ENCODE assay signal across 25 cellular contexts in the genomic region with DNA sequence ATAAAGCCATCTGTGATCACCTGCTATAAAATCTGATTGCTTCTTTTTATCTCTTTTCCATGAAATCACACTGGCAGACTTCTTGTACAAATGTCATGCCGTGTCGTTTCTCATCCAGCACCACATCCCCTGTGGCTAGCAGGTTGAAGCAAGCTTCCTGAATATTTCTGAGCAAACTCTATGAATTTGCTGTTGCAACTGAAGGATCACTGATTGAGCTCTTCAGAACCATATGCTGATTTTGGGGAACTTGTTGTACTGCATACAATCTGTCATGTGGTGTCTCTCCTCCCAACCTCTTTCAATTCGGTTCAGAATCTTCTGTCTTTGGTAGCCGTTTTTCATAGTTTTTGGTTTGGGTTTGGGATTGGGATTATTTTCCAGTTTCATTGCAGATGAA. TPM values are rescaled to one million over a fixed set of nuclear protein-coding genes. Genes with fewer than 3 reads are reported as not detected.
DNase-seq lines count a peak whose midpoint lies in the region; ATAC-seq, FAIRE-seq and TF ChIP-seq lines count a peak whose summit lies in the region.
"Had no signal": no experiment of that assay in that cellular context is flagged by ENCODE, and none has a peak within 500 bp of the region (broad histone marks: within the 10 kb centered on the region; RNA-seq: fewer than 3 reads in every experiment).

No MANE protein-coding gene starts in this region.

- H4K8ac ChIP-seq in H1 (ENCODE audit: extremely low read depth, insufficient read depth, low read length), result no peak overlapping the region

- TF ChIP-seq CTCF in liver (IDR thresholded peaks at IDR 0.05; ENCODE audit: low read depth, low read length, missing input control), result no peak
- TF ChIP-seq CTCF in HepG2 (CRISPR knock-in tag; IDR thresholded peaks at IDR 0.05), result no peak
- TF ChIP-seq CTCF in H1 (IDR thresholded peaks at IDR 0.05; ENCODE audit: control extremely low read depth in 1 of 3, insufficient read depth in 1 of 3, low read depth in 1 of 3, low read length in 3 of 3), result no peak

- TF ChIP-seq EP300 in HepG2 (IDR thresholded peaks at IDR 0.05; ENCODE audit: low read depth in 2 of 2, low read length in 2 of 2), result no peak
- TF ChIP-seq EP300 in HepG2 (CRISPR knock-in tag; IDR thresholded peaks at IDR 0.05; ENCODE audit: borderline replicate concordance), result no peak
- no peak for TF ChIP-seq EP300 in H1 (IDR thresholded peaks at IDR 0.05; ENCODE audit: borderline replicate concordance in 1 of 2, low read depth in 2 of 2, low read length in 2 of 2)

- no peak overlapping the region for H3K18ac ChIP-seq in H1 (ENCODE audit: extremely low read depth, low read length)

- H3K14ac ChIP-seq in H1 (ENCODE audit: insufficient read length), result no peak overlapping the region

- no peak overlapping the region for H2AFZ ChIP-seq in HepG2 (ENCODE audit: low read length)
- peak overlapping the region; percentile 68; the same call in 1 of the 2 replicates for H2AFZ ChIP-seq in H1 (ENCODE audit: low read length)

- H3K4me1 ChIP-seq in liver (ENCODE audit: control insufficient read depth in 4 of 4, insufficient read depth in 4 of 4, low read length in 3 of 4) (no peaks in the 10 kb centered on the region), HepG2 (ENCODE audit: insufficient read depth, low read length) (no peaks in the 10 kb centered on the region), H1 (replicated peaks in 1 of 4; ENCODE audit: control insufficient read depth in 3 of 4, insufficient read depth in 4 of 4, low read length in 3 of 4) (peaks cover 0 to 3% (median 0%) of the 10 kb centered on the region in 4 experiments; a peak in 1 of 7 replicates)
- H3K4me1 ChIP-seq: Caco-2, tibial artery had no signal

- H3K79me2 ChIP-seq in HepG2 (ENCODE audit: insufficient read depth, low read length), result no peaks in the 10 kb centered on the region
- no peaks in the 10 kb centered on the region for H3K79me2 ChIP-seq in H1 (ENCODE audit: control insufficient read depth in 1 of 2, insufficient read depth in 2 of 2, low read length in 2 of 2)

- H3K9ac ChIP-seq in liver (ENCODE audit: low read depth in 1 of 2, low read length in 2 of 2) (no peak overlapping the region), HepG2 (ENCODE audit: insufficient read depth, low read depth, low read length) (no peak overlapping the region), H1 (replicated peaks in 1 of 4; ENCODE audit: extremely low read depth in 1 of 4, low read depth in 3 of 4, low read length in 3 of 4) (no peak overlapping the region)
- H3K9ac ChIP-seq: BLaER1 treated with 17β-estradiol and CSF1 and Interleukin-3, amounts not matched to agents 10 nM and 100 nM had no signal

- H3K23me2 ChIP-seq in H1 (ENCODE audit: low read depth, low read length), result no peaks in the 10 kb centered on the region

- H3K23ac ChIP-seq in H1 (ENCODE audit: insufficient read length), result no peak overlapping the region

- H4K91ac ChIP-seq in H1 (replicated peaks; ENCODE audit: insufficient read length, low read length), result no peak overlapping the region

- no peak for DNase-seq in HepG2 (ENCODE audit: low spot score)
- peak; percentile 71 for DNase-seq in NOMO-1 treated with DMSO at 0.1 percent for 48 hours (lab: John Stamatoyannopoulos, UW; ENCODE audit: unreplicated experiment)
- DNase-seq in H1 (ENCODE audit: low read depth in 1 of 2, low spot score in 2 of 2), result no peak
- DNase-seq in NCI-H1694 (lab: John Stamatoyannopoulos, UW), result no peak
- no peak for DNase-seq in HuH-7 (ENCODE audit: low spot score)
- DNase-seq: ACHN; activated CD4-positive, alpha-beta T cell treated with anti-CD3 and anti-CD28 coated beads, Interleukin-2, amount 10 ng/mL, durations not matched to agents 7 days and 5 days; activated gamma-delta T cell treated with Interleukin-2 at 50 U/mL for 16 hours; activated T-cell treated with anti-CD3 and anti-CD28 coated beads, Interleukin-2, amount 50 U/mL, for 4 hours; Caco-2; islet precursor cell; KBM-7; NCI-H1092 treated with DMSO at 0.1 percent for 48 hours; NCI-H1930; posterior cingulate gyrus; right cardiac atrium; stimulated activated CD4-positive, alpha-beta T cell treated with anti-CD3 and anti-CD28 coated beads, Interleukin-2, amount 100 ng/mL, for 24 hours; T1000; tibial artery had no signal

- H3K27me3 ChIP-seq in liver (ENCODE audit: control insufficient read depth in 4 of 4, insufficient read depth in 4 of 4, low read length in 3 of 4) (no peaks in the 10 kb centered on the region), HepG2 (ENCODE audit: control insufficient read depth in 1 of 2, insufficient read depth in 2 of 2, low read length in 2 of 2) (0 out of 5 replicates have a peak, but pooled peaks cover 0 to 3% of the 10 kb centered on the region in 2 experiments), H1 (replicated peaks in 1 of 4; ENCODE audit: control insufficient read depth in 3 of 4, extremely low read depth in 1 of 4, insufficient read depth in 3 of 4, low read length in 3 of 4) (no peaks in the 10 kb centered on the region)
- H3K27me3 ChIP-seq: BLaER1 treated with 17β-estradiol and CSF1 and Interleukin-3, amounts not matched to agents 10 nM and 100 nM; tibial artery had no signal

- in situ Hi-C loops in HepG2 (cut with HindIII; ENCODE audit: extremely low pct_ligation_motif_present, low pct_unique_long_range_greater_than_20kb), result no loop called here

- no peak overlapping the region for H2BK12ac ChIP-seq in H1 (ENCODE audit: low read depth, low read length)

- 67% methylated on average over 4 of the region's 4 CpGs for WGBS in liver
- WGBS in HepG2 (ENCODE audit: low lambda C conversion rate), result 0% methylated on average over 4 of the region's 4 CpGs
- WGBS in H1 (ENCODE audit: extremely low coverage in 1 of 2, insufficient coverage in 1 of 2, insufficient read length in 1 of 2, insufficient replicate concordance in 2 of 2, low coverage in 1 of 2, low lambda C conversion rate in 2 of 2, missing lambda C conversion rate in 1 of 2), 2 experiments, result 100% methylated on average over 4 of the region's 4 CpGs; no CpG with 5 or more reads in 1 of the 2 experiments

- H3K9me3 ChIP-seq in liver (ENCODE audit: control insufficient read depth in 4 of 4, low read length in 3 of 4), result no peaks in the 10 kb centered on the region
- H3K9me3 ChIP-seq in HepG2 (ENCODE audit: low read length), result no peaks in the 10 kb centered on the region
- no peaks in the 10 kb centered on the region for H3K9me3 ChIP-seq in H1 (ENCODE audit: insufficient read depth in 2 of 2, low read depth in 1 of 2, low read length in 1 of 2)
- H3K9me3 ChIP-seq: Caco-2, tibial artery had no signal

- H4K20me1 ChIP-seq in HepG2 (ENCODE audit: insufficient read depth, low read length) (no peaks in the 10 kb centered on the region), H1 (replicated peaks in 1 of 2; ENCODE audit: control insufficient read depth in 1 of 2, insufficient read depth in 2 of 2, low read length in 2 of 2) (no peaks in the 10 kb centered on the region)
- H4K20me1 ChIP-seq: BLaER1 treated with 17β-estradiol and CSF1 and Interleukin-3, amounts not matched to agents 10 nM and 100 nM had no signal

- H2BK15ac ChIP-seq in H1 (ENCODE audit: low read length), result no peak overlapping the region

- no peak overlapping the region for H2AK5ac ChIP-seq in H1 (ENCODE audit: low read depth, low read length)

- H3K36me3 ChIP-seq in liver (ENCODE audit: control insufficient read depth in 4 of 4, insufficient read depth in 3 of 4, low read depth in 1 of 4, low read length in 3 of 4) (no peaks in the 10 kb centered on the region), HepG2 (replicated peaks in 1 of 2; ENCODE audit: control insufficient read depth in 1 of 2, insufficient read depth in 2 of 2, low read length in 2 of 2) (no peaks in the 10 kb centered on the region), H1 (ENCODE audit: control insufficient read depth in 2 of 4, insufficient read depth in 4 of 4, low read length in 3 of 4) (no peaks in the 10 kb centered on the region)
- H3K36me3 ChIP-seq: BLaER1 treated with 17β-estradiol and CSF1 and Interleukin-3, amounts not matched to agents 10 nM and 100 nM; tibial artery had no signal

- H2BK20ac ChIP-seq in H1 (ENCODE audit: low read length), result no peak overlapping the region

- FAIRE-seq in HepG2 (lab: Jason Lieb, UNC) (no peak), H1 (lab: Jason Lieb, UNC) (no peak)
- FAIRE-seq: G401.6 had no signal

- no peak overlapping the region for H3K27ac ChIP-seq in liver (ENCODE audit: low read depth in 1 of 2, low read length in 2 of 2)
- H3K27ac ChIP-seq in HepG2 (ENCODE audit: extremely low read length, insufficient read depth, low read length), result no peak overlapping the region
- H3K27ac ChIP-seq in H1 (ENCODE audit: low read depth, low read length), result no peak overlapping the region
- H3K27ac ChIP-seq: BLaER1 treated with 17β-estradiol and CSF1 and Interleukin-3, amounts not matched to agents 10 nM and 100 nM; RWPE1; tibial artery had no signal

- H3K56ac ChIP-seq in H1 (replicated peaks; ENCODE audit: insufficient read length, low read depth, low read length), result no peak overlapping the region

- intact Hi-C loops in HepG2 (cut with micrococcal nuclease; ENCODE audit: unreplicated experiment), result no loop called here

- CTCF ChIA-PET in HepG2 (lab: Yijun Ruan, JAX; ENCODE audit: low intra/inter-chr PET ratio, low total read pairs) (no interaction called here), H1 (lab: Charles Lee; ENCODE audit: partially characterized antibody) (interaction anchor here (1.2 kb wide), 1 partner anchor 242 kb away, joined by 3 read pairs; no protein-coding TSS in a partner anchor)

- TF ChIP-seq RAD21 in liver (IDR thresholded peaks at IDR 0.05) (no peak), HepG2 (CRISPR knock-in tag; IDR thresholded peaks at IDR 0.05) (no peak), H1 (IDR thresholded peaks at IDR 0.05 in 1 of 2, conservative IDR thresholded peaks at IDR 0.05 in 1 of 2; ENCODE audit: low read depth in 2 of 2, low read length in 2 of 2) (0 out of 4 replicates have a peak, but pooled peaks have one; percentile 7 to 22)

- ATAC-seq in HepG2 (no peak), HG03460 (IDR thresholded peaks at IDR 0.05; ENCODE audit: unreplicated experiment) (no peak)
- ATAC-seq: activated T-cell treated with anti-CD3 and anti-CD28 coated beads, Interleukin-2, amount 50 U/mL, for 4 hours; HCT116 had no signal

- no TSS peak for BruUV-seq in HepG2 (replicated peaks; lab: Mats Ljungman, UMichigan)

- H3K4me3 ChIP-seq in liver (ENCODE audit: low read depth in 1 of 3, low read length in 3 of 3) (no peak overlapping the region), HepG2 (replicated peaks in 1 of 3; ENCODE audit: insufficient read depth in 1 of 3, low read depth in 2 of 3, low read length in 3 of 3) (no peak overlapping the region), H1 (ENCODE audit: extremely low read depth in 1 of 4, insufficient read depth in 2 of 4, low read depth in 3 of 4, low read length in 4 of 4) (no peak overlapping the region)
- H3K4me3 ChIP-seq: BLaER1 treated with 17β-estradiol and CSF1 and Interleukin-3, amounts not matched to agents 10 nM and 100 nM; tibial artery had no signal

- H2BK5ac ChIP-seq in H1 (ENCODE audit: low read depth, low read length), result no peak overlapping the region

- TF ChIP-seq POLR2A in HepG2 (IDR thresholded peaks at IDR 0.05; ENCODE audit: insufficient read depth in 1 of 2, low read depth in 2 of 2, low read length in 2 of 2) (no peak), H1 (IDR thresholded peaks at IDR 0.05; ENCODE audit: control extremely low read depth in 1 of 2, low read depth in 2 of 2, low read length in 2 of 2) (no peak)

- POLR2A ChIA-PET in HepG2 (lab: Yijun Ruan, JAX), result no interaction called here
- POLR2A ChIA-PET in H1 (lab: Charles Lee; ENCODE audit: partially characterized antibody), result no interaction called here

- no peak overlapping the region for H3K4ac ChIP-seq in H1 (replicated peaks; ENCODE audit: insufficient read length, low read depth, low read length)

- H2BK120ac ChIP-seq in H1 (replicated peaks; ENCODE audit: low read depth, low read length), result no peak overlapping the region

- H3K4me2 ChIP-seq in HepG2 (ENCODE audit: low read depth, low read length), result no peak overlapping the region
- no peak overlapping the region for H3K4me2 ChIP-seq in H1 (ENCODE audit: insufficient read depth in 1 of 2, low read depth in 2 of 2, low read length in 2 of 2)

- H4K5ac ChIP-seq in H1 (ENCODE audit: insufficient read length, low read depth, low read length), result no peak overlapping the region

- H3K79me1 ChIP-seq in H1 (ENCODE audit: low read depth, low read length), result no peaks in the 10 kb centered on the region

RNA-seq across cellular contexts. Expression of a gene that starts 57.7 kb away (rescaled TPM):
- total RNA-seq in liver (10 to 100 TPM; 17.1 to 23.5 TPM), HepG2 (2016; rRNA removed; fragmentation: Illumina TruSeq; extraction: Trizol) (52.1 and 55.5 TPM in 2 replicates)
- polyA plus RNA-seq in liver (10 to 100 TPM in 1 of 2 donors, 1 to 10 TPM in 1; 7.9 to 13.9 TPM), HepG2 (2011; rRNA removed) (82.9 and 110 TPM in 2 replicates), H1 (2011; rRNA removed) (37.3 and 53.7 TPM in 2 replicates)
- 4.1 and 5.2 TPM in 2 replicates for total RNA-seq in HepG2 (2016; cell fraction: cytosol; rRNA removed; fragmentation: Illumina TruSeq; extraction: Trizol; ENCODE audit: low read depth)
- 51.6 and 52.5 TPM in 2 replicates for total RNA-seq in HepG2 (2016; cell fraction: insoluble cytoplasmic fraction; rRNA removed; fragmentation: Illumina TruSeq; extraction: Trizol)
- total RNA-seq in HepG2 (2016; cell fraction: membrane; rRNA removed; fragmentation: Illumina TruSeq; extraction: Trizol), result 18.5 and 21.0 TPM in 2 replicates
- 44.0 and 59.0 TPM in 2 replicates for total RNA-seq in HepG2 (2016; cell fraction: nucleus; rRNA removed; fragmentation: Illumina TruSeq; extraction: Trizol)
- polyA plus RNA-seq in HepG2 (2011; cell fraction: cytosol; rRNA removed), result 71.0 and 80.7 TPM in 2 replicates
- polyA plus RNA-seq in HepG2 (2011; cell fraction: nucleus; rRNA removed), result 50.6 and 54.0 TPM in 2 replicates
- polyA plus RNA-seq in HepG2 (2012), result 70.0 and 92.2 TPM in 2 replicates
- 2.6 and 2.7 TPM in 2 replicates for polyA plus RNA-seq in HepG2 (2016; cell fraction: cytosol; fragmentation: Illumina TruSeq; extraction: Trizol; ENCODE audit: low read depth)
- 51.8 and 60.2 TPM in 2 replicates for polyA plus RNA-seq in HepG2 (2016; cell fraction: insoluble cytoplasmic fraction; fragmentation: Illumina TruSeq; extraction: Trizol; ENCODE audit: low read depth)
- 10.2 and 12.3 TPM in 2 replicates for polyA plus RNA-seq in HepG2 (2016; cell fraction: membrane; fragmentation: Illumina TruSeq; extraction: Trizol; ENCODE audit: low read depth)
- polyA plus RNA-seq in HepG2 (2016; cell fraction: nucleus; fragmentation: Illumina TruSeq; extraction: Trizol; ENCODE audit: insufficient read depth, low read depth), result 43.3 and 48.9 TPM in 2 replicates
- polyA minus RNA-seq in HepG2 (2011; rRNA and poly(A)+ RNA removed; ENCODE audit: low replicate concordance), result 28.8 and 93.8 TPM in 2 replicates
- 56.0 and 61.6 TPM in 2 replicates for polyA minus RNA-seq in HepG2 (2011; cell fraction: cytosol; rRNA and poly(A)+ RNA removed)
- polyA minus RNA-seq in HepG2 (2011; cell fraction: nucleus; rRNA and poly(A)+ RNA removed), result 172 and 186 TPM in 2 replicates
- total RNA-seq in H1 (2021; fragmentation: NEBNext Ultra II Directional; extraction: Animal tissue kit (Norgen Biotek cat#: 25700)), result 57.0 and 60.0 TPM in 2 replicates
- 44.9 TPM for polyA plus RNA-seq in H1 (2011; cell fraction: cytosol; rRNA removed)
- polyA plus RNA-seq in H1 (2011; cell fraction: nucleus; rRNA removed), result 79.2 TPM
- polyA plus RNA-seq in H1 (2012, experiment 1 of 2), result 37.4 to 53.8 TPM (median 42.8 TPM) in 4 replicates
- polyA plus RNA-seq in H1 (2012, experiment 2 of 2), result 5.5 TPM
- polyA plus RNA-seq in H1 (2013, experiment 1 of 2), result 103 TPM
- 90.3 TPM for polyA plus RNA-seq in H1 (2013, experiment 2 of 2)
- 87.8 and 88.3 TPM in 2 replicates for polyA minus RNA-seq in H1 (2011; rRNA and poly(A)+ RNA removed)
- 42.3 TPM for polyA minus RNA-seq in H1 (2011; cell fraction: cytosol; rRNA and poly(A)+ RNA removed)
- 108 TPM for polyA minus RNA-seq in H1 (2011; cell fraction: nucleus; rRNA and poly(A)+ RNA removed)
